In genomic region chr3:190552021-190552420, GRCh38 we compare ENCODE assay signal across 2 cellular contexts.
TF ChIP-seq lines count a peak whose summit lies in the region.

No MANE protein-coding gene starts in this region.

TF ChIP-seq in HepG2, 621 proteins besides CTCF, POLR2A, EP300 and RAD21 (continued from another document):
- TF ChIP-seq, protein P1, sequence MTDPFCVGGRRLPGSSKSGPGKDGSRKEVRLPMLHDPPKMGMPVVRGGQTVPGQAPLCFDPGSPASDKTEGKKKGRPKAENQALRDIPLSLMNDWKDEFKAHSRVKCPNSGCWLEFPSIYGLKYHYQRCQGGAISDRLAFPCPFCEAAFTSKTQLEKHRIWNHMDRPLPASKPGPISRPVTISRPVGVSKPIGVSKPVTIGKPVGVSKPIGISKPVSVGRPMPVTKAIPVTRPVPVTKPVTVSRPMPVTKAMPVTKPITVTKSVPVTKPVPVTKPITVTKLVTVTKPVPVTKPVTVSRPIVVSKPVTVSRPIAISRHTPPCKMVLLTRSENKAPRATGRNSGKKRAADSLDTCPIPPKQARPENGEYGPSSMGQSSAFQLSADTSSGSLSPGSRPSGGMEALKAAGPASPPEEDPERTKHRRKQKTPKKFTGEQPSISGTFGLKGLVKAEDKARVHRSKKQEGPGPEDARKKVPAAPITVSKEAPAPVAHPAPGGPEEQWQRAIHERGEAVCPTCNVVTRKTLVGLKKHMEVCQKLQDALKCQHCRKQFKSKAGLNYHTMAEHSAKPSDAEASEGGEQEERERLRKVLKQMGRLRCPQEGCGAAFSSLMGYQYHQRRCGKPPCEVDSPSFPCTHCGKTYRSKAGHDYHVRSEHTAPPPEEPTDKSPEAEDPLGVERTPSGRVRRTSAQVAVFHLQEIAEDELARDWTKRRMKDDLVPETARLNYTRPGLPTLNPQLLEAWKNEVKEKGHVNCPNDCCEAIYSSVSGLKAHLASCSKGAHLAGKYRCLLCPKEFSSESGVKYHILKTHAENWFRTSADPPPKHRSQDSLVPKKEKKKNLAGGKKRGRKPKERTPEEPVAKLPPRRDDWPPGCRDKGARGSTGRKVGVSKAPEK (CRISPR knock-in tag; IDR thresholded peaks at IDR 0.05; ENCODE audit: borderline replicate concordance): no peak
- TF ChIP-seq PHF8 (CRISPR knock-in tag; IDR thresholded peaks at IDR 0.05) (no peak), HDAC2 (CRISPR knock-in tag; IDR thresholded peaks at IDR 0.05) (no peak), SAFB2 (CRISPR knock-in tag; IDR thresholded peaks at IDR 0.05; ENCODE audit: borderline replicate concordance, low read depth) (no peak), MAFF (IDR thresholded peaks at IDR 0.05; ENCODE audit: low read depth, low read length) (peak; percentile 88), NR3C1 (CRISPR knock-in tag; IDR thresholded peaks at IDR 0.05) (no peak), ZMAT3 (CRISPR knock-in tag; conservative IDR thresholded peaks at IDR 0.05) (no peak), FUBP1 (CRISPR knock-in tag; IDR thresholded peaks at IDR 0.05; ENCODE audit: borderline replicate concordance) (no peak), KDM5A (IDR thresholded peaks at IDR 0.05; ENCODE audit: borderline replicate concordance, low read length) (no peak)

TF ChIP-seq in WTC11, 78 proteins besides CTCF, POLR2A, EP300 and RAD21 (continued from another document):
- TF ChIP-seq, protein P2, sequence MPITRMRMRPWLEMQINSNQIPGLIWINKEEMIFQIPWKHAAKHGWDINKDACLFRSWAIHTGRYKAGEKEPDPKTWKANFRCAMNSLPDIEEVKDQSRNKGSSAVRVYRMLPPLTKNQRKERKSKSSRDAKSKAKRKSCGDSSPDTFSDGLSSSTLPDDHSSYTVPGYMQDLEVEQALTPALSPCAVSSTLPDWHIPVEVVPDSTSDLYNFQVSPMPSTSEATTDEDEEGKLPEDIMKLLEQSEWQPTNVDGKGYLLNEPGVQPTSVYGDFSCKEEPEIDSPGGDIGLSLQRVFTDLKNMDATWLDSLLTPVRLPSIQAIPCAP (CRISPR knock-in tag; IDR thresholded peaks at IDR 0.05): no peak
- TF ChIP-seq, protein P3, sequence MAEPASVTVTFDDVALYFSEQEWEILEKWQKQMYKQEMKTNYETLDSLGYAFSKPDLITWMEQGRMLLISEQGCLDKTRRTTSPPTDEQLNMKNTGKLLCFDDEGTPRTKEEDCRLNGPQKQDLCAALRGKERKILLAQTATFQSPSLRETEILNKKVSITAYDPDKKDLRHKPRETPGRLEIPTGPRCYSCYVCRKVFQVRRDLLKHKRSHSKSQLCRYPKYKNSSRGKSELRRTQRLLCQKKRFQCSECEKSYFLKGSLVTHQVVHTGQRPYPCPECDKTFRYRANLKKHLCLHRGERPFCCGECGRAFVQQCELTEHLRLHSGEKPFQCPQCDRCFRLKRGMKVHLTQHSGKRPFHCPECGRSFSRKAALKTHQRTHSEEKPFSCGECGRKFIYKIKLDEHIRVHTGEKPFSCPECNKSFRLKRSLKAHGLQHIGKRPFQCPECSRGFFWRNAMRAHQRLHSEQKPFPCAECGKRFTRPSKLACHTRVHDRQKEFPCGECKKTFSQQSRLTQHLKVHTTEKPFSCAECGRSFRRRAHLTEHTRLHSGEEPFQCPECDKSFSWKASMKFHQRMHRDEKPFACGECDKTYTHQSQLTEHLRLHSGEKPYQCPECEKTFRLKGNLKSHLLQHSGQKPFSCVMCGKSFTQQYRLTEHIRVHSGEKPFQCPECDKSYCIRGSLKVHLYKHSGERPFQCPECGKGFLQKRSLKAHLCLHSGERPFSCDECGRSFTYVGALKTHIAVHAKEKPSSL (CRISPR knock-in tag; conservative IDR thresholded peaks at IDR 0.05): no peak
- TF ChIP-seq FOXP1 (CRISPR knock-in tag; IDR thresholded peaks at IDR 0.05; ENCODE audit: borderline replicate concordance): no peak
- TF ChIP-seq, protein P4, sequence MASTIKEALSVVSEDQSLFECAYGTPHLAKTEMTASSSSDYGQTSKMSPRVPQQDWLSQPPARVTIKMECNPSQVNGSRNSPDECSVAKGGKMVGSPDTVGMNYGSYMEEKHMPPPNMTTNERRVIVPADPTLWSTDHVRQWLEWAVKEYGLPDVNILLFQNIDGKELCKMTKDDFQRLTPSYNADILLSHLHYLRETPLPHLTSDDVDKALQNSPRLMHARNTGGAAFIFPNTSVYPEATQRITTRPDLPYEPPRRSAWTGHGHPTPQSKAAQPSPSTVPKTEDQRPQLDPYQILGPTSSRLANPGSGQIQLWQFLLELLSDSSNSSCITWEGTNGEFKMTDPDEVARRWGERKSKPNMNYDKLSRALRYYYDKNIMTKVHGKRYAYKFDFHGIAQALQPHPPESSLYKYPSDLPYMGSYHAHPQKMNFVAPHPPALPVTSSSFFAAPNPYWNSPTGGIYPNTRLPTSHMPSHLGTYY (CRISPR knock-in tag; IDR thresholded peaks at IDR 0.05): no peak
- TF ChIP-seq NR2C2 (CRISPR knock-in tag; IDR thresholded peaks at IDR 0.05): no peak
- TF ChIP-seq HMGA2 (CRISPR knock-in tag; IDR thresholded peaks at IDR 0.05): no peak
- no peak for TF ChIP-seq ZNF232 (CRISPR knock-in tag; IDR thresholded peaks at IDR 0.05)
- no peak for TF ChIP-seq MYBL2 (CRISPR knock-in tag; IDR thresholded peaks at IDR 0.05)
- no peak for TF ChIP-seq ATF6 (CRISPR knock-in tag; IDR thresholded peaks at IDR 0.05)
- TF ChIP-seq OVOL2 (CRISPR knock-in tag; IDR thresholded peaks at IDR 0.05; ENCODE audit: borderline replicate concordance): no peak
- TF ChIP-seq KAT7 (CRISPR knock-in tag; IDR thresholded peaks at IDR 0.05; ENCODE audit: borderline replicate concordance): no peak
- no peak for TF ChIP-seq ZNF281 (CRISPR knock-in tag; IDR thresholded peaks at IDR 0.05)
